12 cellular contexts compared by ENCODE assay signal in genomic region chr6:37452522-37452921, GRCh38.
"Had no signal": no experiment of that assay in that cellular context is flagged by ENCODE, and none has a peak within 500 bp of the region (broad histone marks: within the 10 kb centered on the region; RNA-seq: fewer than 3 reads in every experiment).

No MANE protein-coding gene starts in this region.

- DNase-seq: activated CD4-positive, CD25-positive, alpha-beta regulatory T cell; activated gamma-delta T cell; activated T-cell treated with anti-CD3 and anti-CD28 coated beads for 4 hours; foreskin keratinocyte; pancreas; SHP77; stimulated activated CD4-positive, alpha-beta T cell treated with anti-CD3 and anti-CD28 coated beads, Interleukin-15, amount 100 ng/mL, for 24 hours; stimulated activated CD4-positive, alpha-beta T cell treated with anti-CD3 and anti-CD28 coated beads, Interleukin-4, amount 100 ng/mL, for 4 hours; T-helper 2 cell had no signal

- ATAC-seq: foreskin keratinocyte, pancreas had no signal

- H3K27me3 ChIP-seq: ascending aorta, foreskin keratinocyte, pancreas, tibial nerve had no signal

- H3K4me1 ChIP-seq: ascending aorta, pancreas, tibial nerve had no signal

- H3K9me3 ChIP-seq: ascending aorta, pancreas, tibial nerve had no signal

- H3K4me3 ChIP-seq: ascending aorta, pancreas, tibial nerve had no signal

- H3K4me3 Mint-ChIP-seq: memory B cell had no signal

- H3K27ac ChIP-seq: ascending aorta, foreskin keratinocyte, pancreas, tibial nerve had no signal

- H3K9me3 Mint-ChIP-seq: memory B cell had no signal

- H3K27ac Mint-ChIP-seq: memory B cell had no signal

- H3K27me3 Mint-ChIP-seq: memory B cell had no signal
